ENCODE assay signal across 16 cellular contexts in the genomic region with DNA sequence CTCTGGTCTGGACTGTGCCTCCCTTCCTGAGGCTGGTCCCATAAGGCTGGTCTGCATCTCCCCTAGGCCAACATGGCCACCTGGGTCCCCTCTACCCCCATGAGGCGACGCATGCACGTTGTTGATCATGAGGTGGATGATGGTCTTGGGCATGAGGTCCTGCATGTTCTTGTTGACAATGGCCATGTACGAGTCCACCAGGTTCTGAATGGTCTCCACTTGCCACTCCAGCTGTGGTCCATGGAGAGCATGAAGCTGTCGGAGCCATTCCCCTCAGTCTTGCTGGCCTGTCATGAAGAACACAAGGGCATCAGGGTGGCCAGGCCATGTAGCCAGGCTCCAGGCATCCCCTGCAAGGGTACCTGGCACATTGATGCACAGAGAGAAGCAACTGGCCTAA. TPM values are rescaled to one million over a fixed set of nuclear protein-coding genes. Genes with fewer than 3 reads are reported as not detected.
DNase-seq lines count a peak whose midpoint lies in the region; ATAC-seq and TF ChIP-seq lines count a peak whose summit lies in the region.
"Had no signal": no experiment of that assay in that cellular context is flagged by ENCODE, and none has a peak within 500 bp of the region (broad histone marks: within the 10 kb centered on the region; RNA-seq: fewer than 3 reads in every experiment).

No MANE protein-coding gene starts in this region.

- no peaks in the 10 kb centered on the region for H3K27me3 ChIP-seq in WERI-Rb-1 (ENCODE audit: insufficient read depth, low read depth, severe bottlenecking)
- H3K27me3 ChIP-seq: gastrocnemius medialis, testis had no signal

- no peaks in the 10 kb centered on the region for H3K36me3 Mint-ChIP-seq in stimulated activated naive CD8-positive, alpha-beta T cell treated with anti-CD3 and anti-CD28 coated beads, Interleukin-15, Interleukin-2, amounts not matched to agents 100 ng/mL and 50 ng/mL, for 24 hours (ENCODE audit: low read depth)
- no peaks in the 10 kb centered on the region for H3K36me3 Mint-ChIP-seq in activated naive CD8-positive, alpha-beta T cell
- H3K36me3 Mint-ChIP-seq in naive thymus-derived CD8-positive, alpha-beta T cell, result no peaks in the 10 kb centered on the region

- no peak for DNase-seq in stimulated activated naive CD8-positive, alpha-beta T cell treated with anti-CD3 and anti-CD28 coated beads, Interleukin-15, Interleukin-2, amounts not matched to agents 100 U/mL and 50 U/mL, for 24 hours
- DNase-seq in naive thymus-derived CD8-positive, alpha-beta T cell, result no peak
- no peak for DNase-seq in WERI-Rb-1
- DNase-seq: activated CD4-positive, CD25-positive, alpha-beta regulatory T cell; activated gamma-delta T cell treated with Interleukin-2 at 50 U/mL for 16 hours; caudate nucleus; gastrocnemius medialis; NCI-H524; stimulated activated CD4-positive, alpha-beta T cell treated with anti-CD3 and anti-CD28 coated beads, Interleukin-12 subunit alpha, Interleukin-12 subunit beta, amount 100 ng/mL, for 4 hours; testis had no signal

- H3K27ac ChIP-seq in WERI-Rb-1, result no peak overlapping the region

- peak overlapping the region; percentile 26 for H3K27ac Mint-ChIP-seq in stimulated activated naive CD8-positive, alpha-beta T cell treated with anti-CD3 and anti-CD28 coated beads, Interleukin-15, Interleukin-2, amounts not matched to agents 100 ng/mL and 50 ng/mL, for 24 hours
- H3K27ac Mint-ChIP-seq in activated naive CD8-positive, alpha-beta T cell, result no peak overlapping the region
- peak overlapping the region in 6 of 10 donors; percentile 89 to 95 (median 92) for H3K27ac Mint-ChIP-seq in naive thymus-derived CD8-positive, alpha-beta T cell

- peaks cover 20% of the 10 kb centered on the region for H3K27me3 Mint-ChIP-seq in stimulated activated naive CD8-positive, alpha-beta T cell treated with anti-CD3 and anti-CD28 coated beads, Interleukin-15, Interleukin-2, amounts not matched to agents 100 ng/mL and 50 ng/mL, for 24 hours
- peaks cover 4% of the 10 kb centered on the region for H3K27me3 Mint-ChIP-seq in activated naive CD8-positive, alpha-beta T cell
- peaks cover 0 to 12% (median 3%) of the 10 kb centered on the region in 5 donors for H3K27me3 Mint-ChIP-seq in naive thymus-derived CD8-positive, alpha-beta T cell

- no peaks in the 10 kb centered on the region for H3K36me3 ChIP-seq in WERI-Rb-1
- H3K36me3 ChIP-seq: gastrocnemius medialis had no signal

- no peak for ATAC-seq in stimulated activated naive CD8-positive, alpha-beta T cell treated with anti-CD3 and anti-CD28 coated beads, Interleukin-15, Interleukin-2, amounts not matched to agents 100 U/mL and 50 U/mL, for 24 hours
- ATAC-seq in naive thymus-derived CD8-positive, alpha-beta T cell, result no peak
- no peak for ATAC-seq in HG03565 (IDR thresholded peaks at IDR 0.05; ENCODE audit: unreplicated experiment)
- ATAC-seq in GM19328 (IDR thresholded peaks at IDR 0.05; ENCODE audit: unreplicated experiment), result no peak
- ATAC-seq in GM18870 (IDR thresholded peaks at IDR 0.05; ENCODE audit: unreplicated experiment), result no peak
- ATAC-seq: gastrocnemius medialis had no signal

- H3K4me3 ChIP-seq in WERI-Rb-1 (ENCODE audit: low read depth, low read length), result no peak overlapping the region
- H3K4me3 ChIP-seq: HAP-1 had no signal

- no peak for TF ChIP-seq CTCF in WERI-Rb-1 (IDR thresholded peaks at IDR 0.05; ENCODE audit: low read depth, low read length)

- H3K4me1 Mint-ChIP-seq in stimulated activated naive CD8-positive, alpha-beta T cell treated with anti-CD3 and anti-CD28 coated beads, Interleukin-15, Interleukin-2, amounts not matched to agents 100 ng/mL and 50 ng/mL, for 24 hours (ENCODE audit: low read depth), result peaks cover 15% of the 10 kb centered on the region
- H3K4me1 Mint-ChIP-seq in activated naive CD8-positive, alpha-beta T cell (ENCODE audit: low read depth), result peaks cover 11% of the 10 kb centered on the region
- peaks cover 3 to 20% (median 8%) of the 10 kb centered on the region in 4 donors for H3K4me1 Mint-ChIP-seq in naive thymus-derived CD8-positive, alpha-beta T cell

- H3K4me3 Mint-ChIP-seq in stimulated activated naive CD8-positive, alpha-beta T cell treated with anti-CD3 and anti-CD28 coated beads, Interleukin-15, Interleukin-2, amounts not matched to agents 100 ng/mL and 50 ng/mL, for 24 hours, result peak overlapping the region; percentile 84
- H3K4me3 Mint-ChIP-seq in activated naive CD8-positive, alpha-beta T cell, result peak overlapping the region; percentile 77
- H3K4me3 Mint-ChIP-seq in naive thymus-derived CD8-positive, alpha-beta T cell, result peak overlapping the region; percentile 78 to 92 (median 88)

- POLR2A ChIA-PET in naive thymus-derived CD8-positive, alpha-beta T cell (lab: Charles Lee), result no interaction called here

- no peaks in the 10 kb centered on the region for H3K9me3 Mint-ChIP-seq in stimulated activated naive CD8-positive, alpha-beta T cell treated with anti-CD3 and anti-CD28 coated beads, Interleukin-15, Interleukin-2, amounts not matched to agents 100 ng/mL and 50 ng/mL, for 24 hours
- H3K9me3 Mint-ChIP-seq in activated naive CD8-positive, alpha-beta T cell (ENCODE audit: low read depth), result no peaks in the 10 kb centered on the region
- H3K9me3 Mint-ChIP-seq in naive thymus-derived CD8-positive, alpha-beta T cell, result no peaks in the 10 kb centered on the region

- H3K9me3 ChIP-seq in WERI-Rb-1 (ENCODE audit: severe bottlenecking), result peaks cover 3% of the 10 kb centered on the region
- H3K9me3 ChIP-seq: gastrocnemius medialis, testis had no signal

RNA-seq across cellular contexts. Expression of gene CSPG4, which starts 27.1 kb away (rescaled TPM):
- total RNA-seq in naive thymus-derived CD8-positive, alpha-beta T cell, result not detected
- polyA plus RNA-seq in naive thymus-derived CD8-positive, alpha-beta T cell, result not detected
